In the genomic region with DNA sequence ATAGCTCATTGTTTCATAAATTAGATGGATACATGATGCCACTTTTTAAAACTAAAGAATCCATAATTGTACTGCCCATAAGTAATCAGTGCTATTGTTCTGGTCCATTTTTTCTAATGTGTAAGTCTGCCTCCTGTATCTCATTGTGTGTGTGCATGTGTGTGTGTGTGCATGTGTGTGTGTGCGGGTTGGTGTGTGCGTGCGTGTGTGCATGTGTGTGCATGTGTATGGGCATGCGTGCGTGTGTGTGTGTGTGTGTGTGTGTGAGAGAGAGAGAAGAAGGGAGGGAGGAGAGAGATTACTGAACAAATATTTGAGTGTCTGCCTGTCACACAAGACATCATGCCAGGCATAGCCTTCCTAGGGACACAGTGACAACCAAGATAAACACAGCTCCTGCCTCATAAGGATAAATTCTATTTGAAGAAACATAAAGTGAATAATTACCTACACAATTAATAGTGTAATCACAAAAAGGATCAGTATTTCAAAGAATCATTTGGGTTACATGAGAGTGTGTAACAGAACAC, we compare ENCODE assay signal across 2 cellular contexts.
TF ChIP-seq lines count a peak whose summit lies in the region.

No MANE protein-coding gene starts in this region.

TF ChIP-seq in GM12878, 131 proteins besides CTCF, POLR2A, EP300 and RAD21:
- TF ChIP-seq, protein P1, sequence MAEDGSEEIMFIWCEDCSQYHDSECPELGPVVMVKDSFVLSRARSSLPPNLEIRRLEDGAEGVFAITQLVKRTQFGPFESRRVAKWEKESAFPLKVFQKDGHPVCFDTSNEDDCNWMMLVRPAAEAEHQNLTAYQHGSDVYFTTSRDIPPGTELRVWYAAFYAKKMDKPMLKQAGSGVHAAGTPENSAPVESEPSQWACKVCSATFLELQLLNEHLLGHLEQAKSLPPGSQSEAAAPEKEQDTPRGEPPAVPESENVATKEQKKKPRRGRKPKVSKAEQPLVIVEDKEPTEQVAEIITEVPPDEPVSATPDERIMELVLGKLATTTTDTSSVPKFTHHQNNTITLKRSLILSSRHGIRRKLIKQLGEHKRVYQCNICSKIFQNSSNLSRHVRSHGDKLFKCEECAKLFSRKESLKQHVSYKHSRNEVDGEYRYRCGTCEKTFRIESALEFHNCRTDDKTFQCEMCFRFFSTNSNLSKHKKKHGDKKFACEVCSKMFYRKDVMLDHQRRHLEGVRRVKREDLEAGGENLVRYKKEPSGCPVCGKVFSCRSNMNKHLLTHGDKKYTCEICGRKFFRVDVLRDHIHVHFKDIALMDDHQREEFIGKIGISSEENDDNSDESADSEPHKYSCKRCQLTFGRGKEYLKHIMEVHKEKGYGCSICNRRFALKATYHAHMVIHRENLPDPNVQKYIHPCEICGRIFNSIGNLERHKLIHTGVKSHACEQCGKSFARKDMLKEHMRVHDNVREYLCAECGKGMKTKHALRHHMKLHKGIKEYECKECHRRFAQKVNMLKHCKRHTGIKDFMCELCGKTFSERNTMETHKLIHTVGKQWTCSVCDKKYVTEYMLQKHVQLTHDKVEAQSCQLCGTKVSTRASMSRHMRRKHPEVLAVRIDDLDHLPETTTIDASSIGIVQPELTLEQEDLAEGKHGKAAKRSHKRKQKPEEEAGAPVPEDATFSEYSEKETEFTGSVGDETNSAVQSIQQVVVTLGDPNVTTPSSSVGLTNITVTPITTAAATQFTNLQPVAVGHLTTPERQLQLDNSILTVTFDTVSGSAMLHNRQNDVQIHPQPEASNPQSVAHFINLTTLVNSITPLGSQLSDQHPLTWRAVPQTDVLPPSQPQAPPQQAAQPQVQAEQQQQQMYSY (CRISPR knock-in tag; IDR thresholded peaks at IDR 0.05): no peak
- TF ChIP-seq ZBTB11 (CRISPR knock-in tag; IDR thresholded peaks at IDR 0.05): no peak
- peak; percentile 68 for TF ChIP-seq BCL3 (IDR thresholded peaks at IDR 0.05; ENCODE audit: borderline replicate concordance, insufficient read depth, low read depth, low read length, poor library complexity, severe bottlenecking)

TF ChIP-seq in GM23338, 12 proteins besides CTCF, POLR2A, EP300 and RAD21:
- TF ChIP-seq STAT1 (IDR thresholded peaks at IDR 0.05; ENCODE audit: unreplicated experiment) (no peak), EZH2 (IDR thresholded peaks at IDR 0.05; ENCODE audit: low read depth, unreplicated experiment) (no peak), REST (IDR thresholded peaks at IDR 0.05; ENCODE audit: unreplicated experiment) (no peak), CREB1 (CRISPR knock-in tag; IDR thresholded peaks at IDR 0.05; ENCODE audit: low read depth) (no peak), ZNF114 (CRISPR knock-in tag; IDR thresholded peaks at IDR 0.05) (no peak), POLR2AphosphoS5 (IDR thresholded peaks at IDR 0.05; ENCODE audit: low read depth) (no peak), JUNB (IDR thresholded peaks at IDR 0.05; ENCODE audit: unreplicated experiment) (no peak), NANOG (IDR thresholded peaks at IDR 0.05; ENCODE audit: borderline replicate concordance) (no peak), ZNF331 (CRISPR knock-in tag; IDR thresholded peaks at IDR 0.05; ENCODE audit: low read depth) (no peak), EZH2phosphoT487 (IDR thresholded peaks at IDR 0.05; ENCODE audit: unreplicated experiment) (no peak)
- TF ChIP-seq, protein P2, sequence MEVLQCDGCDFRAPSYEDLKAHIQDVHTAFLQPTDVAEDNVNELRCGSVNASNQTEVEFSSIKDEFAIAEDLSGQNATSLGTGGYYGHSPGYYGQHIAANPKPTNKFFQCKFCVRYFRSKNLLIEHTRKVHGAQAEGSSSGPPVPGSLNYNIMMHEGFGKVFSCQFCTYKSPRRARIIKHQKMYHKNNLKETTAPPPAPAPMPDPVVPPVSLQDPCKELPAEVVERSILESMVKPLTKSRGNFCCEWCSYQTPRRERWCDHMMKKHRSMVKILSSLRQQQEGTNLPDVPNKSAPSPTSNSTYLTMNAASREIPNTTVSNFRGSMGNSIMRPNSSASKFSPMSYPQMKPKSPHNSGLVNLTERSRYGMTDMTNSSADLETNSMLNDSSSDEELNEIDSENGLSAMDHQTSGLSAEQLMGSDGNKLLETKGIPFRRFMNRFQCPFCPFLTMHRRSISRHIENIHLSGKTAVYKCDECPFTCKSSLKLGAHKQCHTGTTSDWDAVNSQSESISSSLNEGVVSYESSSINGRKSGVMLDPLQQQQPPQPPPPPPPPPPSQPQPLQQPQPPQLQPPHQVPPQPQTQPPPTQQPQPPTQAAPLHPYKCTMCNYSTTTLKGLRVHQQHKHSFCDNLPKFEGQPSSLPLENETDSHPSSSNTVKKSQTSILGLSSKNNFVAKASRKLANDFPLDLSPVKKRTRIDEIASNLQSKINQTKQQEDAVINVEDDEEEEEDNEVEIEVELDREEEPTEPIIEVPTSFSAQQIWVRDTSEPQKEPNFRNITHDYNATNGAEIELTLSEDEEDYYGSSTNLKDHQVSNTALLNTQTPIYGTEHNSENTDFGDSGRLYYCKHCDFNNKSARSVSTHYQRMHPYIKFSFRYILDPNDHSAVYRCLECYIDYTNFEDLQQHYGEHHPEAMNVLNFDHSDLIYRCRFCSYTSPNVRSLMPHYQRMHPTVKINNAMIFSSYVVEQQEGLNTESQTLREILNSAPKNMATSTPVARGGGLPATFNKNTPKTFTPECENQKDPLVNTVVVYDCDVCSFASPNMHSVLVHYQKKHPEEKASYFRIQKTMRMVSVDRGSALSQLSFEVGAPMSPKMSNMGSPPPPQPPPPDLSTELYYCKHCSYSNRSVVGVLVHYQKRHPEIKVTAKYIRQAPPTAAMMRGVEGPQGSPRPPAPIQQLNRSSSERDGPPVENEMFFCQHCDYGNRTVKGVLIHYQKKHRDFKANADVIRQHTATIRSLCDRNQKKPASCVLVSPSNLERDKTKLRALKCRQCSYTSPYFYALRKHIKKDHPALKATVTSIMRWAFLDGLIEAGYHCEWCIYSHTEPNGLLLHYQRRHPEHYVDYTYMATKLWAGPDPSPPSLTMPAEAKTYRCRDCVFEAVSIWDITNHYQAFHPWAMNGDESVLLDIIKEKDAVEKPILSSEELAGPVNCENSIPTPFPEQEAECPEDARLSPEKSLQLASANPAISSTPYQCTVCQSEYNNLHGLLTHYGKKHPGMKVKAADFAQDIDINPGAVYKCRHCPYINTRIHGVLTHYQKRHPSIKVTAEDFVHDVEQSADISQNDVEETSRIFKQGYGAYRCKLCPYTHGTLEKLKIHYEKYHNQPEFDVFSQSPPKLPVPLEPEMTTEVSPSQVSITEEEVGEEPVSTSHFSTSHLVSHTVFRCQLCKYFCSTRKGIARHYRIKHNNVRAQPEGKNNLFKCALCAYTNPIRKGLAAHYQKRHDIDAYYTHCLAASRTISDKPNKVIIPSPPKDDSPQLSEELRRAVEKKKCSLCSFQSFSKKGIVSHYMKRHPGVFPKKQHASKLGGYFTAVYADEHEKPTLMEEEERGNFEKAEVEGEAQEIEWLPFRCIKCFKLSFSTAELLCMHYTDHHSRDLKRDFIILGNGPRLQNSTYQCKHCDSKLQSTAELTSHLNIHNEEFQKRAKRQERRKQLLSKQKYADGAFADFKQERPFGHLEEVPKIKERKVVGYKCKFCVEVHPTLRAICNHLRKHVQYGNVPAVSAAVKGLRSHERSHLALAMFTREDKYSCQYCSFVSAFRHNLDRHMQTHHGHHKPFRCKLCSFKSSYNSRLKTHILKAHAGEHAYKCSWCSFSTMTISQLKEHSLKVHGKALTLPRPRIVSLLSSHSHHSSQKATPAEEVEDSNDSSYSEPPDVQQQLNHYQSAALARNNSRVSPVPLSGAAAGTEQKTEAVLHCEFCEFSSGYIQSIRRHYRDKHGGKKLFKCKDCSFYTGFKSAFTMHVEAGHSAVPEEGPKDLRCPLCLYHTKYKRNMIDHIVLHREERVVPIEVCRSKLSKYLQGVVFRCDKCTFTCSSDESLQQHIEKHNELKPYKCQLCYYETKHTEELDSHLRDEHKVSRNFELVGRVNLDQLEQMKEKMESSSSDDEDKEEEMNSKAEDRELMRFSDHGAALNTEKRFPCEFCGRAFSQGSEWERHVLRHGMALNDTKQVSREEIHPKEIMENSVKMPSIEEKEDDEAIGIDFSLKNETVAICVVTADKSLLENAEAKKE (CRISPR knock-in tag; IDR thresholded peaks at IDR 0.05): no peak
- TF ChIP-seq, protein P3, sequence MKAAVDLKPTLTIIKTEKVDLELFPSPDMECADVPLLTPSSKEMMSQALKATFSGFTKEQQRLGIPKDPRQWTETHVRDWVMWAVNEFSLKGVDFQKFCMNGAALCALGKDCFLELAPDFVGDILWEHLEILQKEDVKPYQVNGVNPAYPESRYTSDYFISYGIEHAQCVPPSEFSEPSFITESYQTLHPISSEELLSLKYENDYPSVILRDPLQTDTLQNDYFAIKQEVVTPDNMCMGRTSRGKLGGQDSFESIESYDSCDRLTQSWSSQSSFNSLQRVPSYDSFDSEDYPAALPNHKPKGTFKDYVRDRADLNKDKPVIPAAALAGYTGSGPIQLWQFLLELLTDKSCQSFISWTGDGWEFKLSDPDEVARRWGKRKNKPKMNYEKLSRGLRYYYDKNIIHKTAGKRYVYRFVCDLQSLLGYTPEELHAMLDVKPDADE (IDR thresholded peaks at IDR 0.05): no peak
